ENCODE assay signal across 31 cellular contexts in the genomic region with DNA sequence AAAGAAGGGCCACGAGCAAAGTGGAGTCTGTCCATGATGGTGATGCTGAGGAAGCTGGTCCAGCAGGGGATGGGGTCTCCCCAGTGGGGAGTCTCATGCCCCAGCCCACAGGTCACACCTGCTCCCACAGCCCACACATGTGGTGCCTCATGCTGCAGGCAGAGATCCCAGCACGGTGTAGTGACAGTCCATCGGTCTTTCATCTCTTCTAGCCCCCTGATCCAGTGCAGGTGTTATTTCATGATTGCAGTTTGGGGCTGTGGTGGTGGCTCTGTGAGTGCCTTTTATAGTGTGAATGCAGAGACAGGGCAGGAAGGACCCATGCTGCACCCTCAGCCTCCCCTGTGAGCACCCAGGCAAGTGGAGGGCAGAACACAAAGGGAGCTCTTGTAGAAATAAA. TPM values are rescaled to one million over a fixed set of nuclear protein-coding genes. Genes with fewer than 3 reads are reported as not detected.
DNase-seq lines count a peak whose midpoint lies in the region; ATAC-seq and TF ChIP-seq lines count a peak whose summit lies in the region.
"Had no signal": no experiment of that assay in that cellular context is flagged by ENCODE, and none has a peak within 500 bp of the region (broad histone marks: within the 10 kb centered on the region; RNA-seq: fewer than 3 reads in every experiment).

No MANE protein-coding gene starts in this region.

- no peak overlapping the region for H4K8ac ChIP-seq in neuronal stem cell (ENCODE audit: low read depth, low read length)

- H3K18ac ChIP-seq in neuronal stem cell (ENCODE audit: low read length), result no peak overlapping the region

- peak overlapping the region; percentile 43 for H3K14ac ChIP-seq in neuronal stem cell (ENCODE audit: low read length)

- intact Hi-C loops in activated T-helper 2 cell treated with anti-CD3 and anti-CD28 coated beads, Interferon-gamma antibody, Interleukin-2, Interleukin-4, amounts not matched to agents 10 μg/mL and 5 μg/mL and 100 μg/mL, durations not matched to agents 14 hours and 24 hours and 36 hours (cut with micrococcal nuclease), result no loop called here

- no peak overlapping the region for H2BK5ac ChIP-seq in neuronal stem cell (ENCODE audit: low read length)

- no peak overlapping the region for H2BK15ac ChIP-seq in neuronal stem cell (ENCODE audit: low read length)

- H3K4me2 ChIP-seq in DND-41 (ENCODE audit: insufficient read depth, low read length) (no peak overlapping the region), neuronal stem cell (ENCODE audit: insufficient read depth, low read length, poor library complexity, severe bottlenecking) (no peak overlapping the region)

- H2AK5ac ChIP-seq in neuronal stem cell (ENCODE audit: low read depth, low read length), result no peak overlapping the region

- no peaks in the 10 kb centered on the region for H4K20me1 ChIP-seq in DND-41 (ENCODE audit: insufficient read depth, low read length)

- peaks cover 43% of the 10 kb centered on the region for H3K4me1 ChIP-seq in DND-41 (ENCODE audit: insufficient read depth, low read length)
- H3K4me1 ChIP-seq in neuronal stem cell (ENCODE audit: control insufficient read depth in 2 of 2, insufficient read depth in 1 of 2, low read depth in 1 of 2, low read length in 2 of 2), result peaks cover 0 to 1% of the 10 kb centered on the region in 2 donors
- H3K4me1 ChIP-seq: colonic mucosa, prostate gland, sigmoid colon had no signal

- H3K23ac ChIP-seq in neuronal stem cell (ENCODE audit: low read depth, low read length, poor library complexity), result no peak overlapping the region

- no peak overlapping the region for H3K4ac ChIP-seq in neuronal stem cell (ENCODE audit: low read length)

- no peak for ATAC-seq in activated CD8-positive, alpha-beta memory T cell treated with anti-CD3 and anti-CD28 coated beads, Interleukin-2, amount 10 ng/mL, durations not matched to agents 7 days and 5 days
- peak; percentile 70 for ATAC-seq in DND-41 (ENCODE audit: insufficient read depth, low read depth)
- no peak for ATAC-seq in GM18861 (IDR thresholded peaks at IDR 0.05; ENCODE audit: unreplicated experiment)
- ATAC-seq: K562, left lobe of liver, PC-3 had no signal

- no peak overlapping the region for H2BK12ac ChIP-seq in neuronal stem cell (ENCODE audit: low read length)

- no peak overlapping the region for H2AFZ ChIP-seq in DND-41 (ENCODE audit: low read depth, low read length)
- H2AFZ ChIP-seq in neuronal stem cell (ENCODE audit: low read length), result no peak overlapping the region

- no peaks in the 10 kb centered on the region for H3K27me3 ChIP-seq in DND-41 (ENCODE audit: insufficient read depth, low read length, poor library complexity)
- no peaks in the 10 kb centered on the region for H3K27me3 ChIP-seq in neuronal stem cell (ENCODE audit: control insufficient read depth in 3 of 3, insufficient read depth in 3 of 3, low read depth in 1 of 3, low read length in 3 of 3)
- H3K27me3 ChIP-seq: cardiac muscle cell, colonic mucosa, neutrophil, transverse colon had no signal

- peaks cover 29% of the 10 kb centered on the region for H3K36me3 Mint-ChIP-seq in activated CD8-positive, alpha-beta memory T cell treated with anti-CD3 and anti-CD28 coated beads, Interleukin-2, amount 10 ng/mL, durations not matched to agents 7 days and 5 days
- peaks cover 61% of the 10 kb centered on the region for H3K36me3 Mint-ChIP-seq in activated T-helper 2 cell treated with anti-CD3 and anti-CD28 coated beads, Interferon-gamma antibody, Interleukin-2, Interleukin-4, amounts not matched to agents 10 μg/mL and 5 μg/mL and 100 μg/mL, durations not matched to agents 14 hours and 24 hours and 36 hours (ENCODE audit: low read depth)

- H3K36me3 ChIP-seq in DND-41 (ENCODE audit: insufficient read depth, low read length), result peaks cover 44% of the 10 kb centered on the region
- no peaks in the 10 kb centered on the region for H3K36me3 ChIP-seq in neuronal stem cell (replicated peaks in 1 of 2; ENCODE audit: control insufficient read depth in 2 of 2, insufficient read depth in 2 of 2, low read length in 2 of 2)
- H3K36me3 ChIP-seq: cardiac muscle cell, colonic mucosa, MG63, neutrophil, prostate gland, sigmoid colon, transverse colon had no signal

- TF ChIP-seq CTCF in DND-41 (IDR thresholded peaks at IDR 0.05; ENCODE audit: borderline replicate concordance, extremely low read depth, low read length, poor library complexity, severe bottlenecking), result no peak

- no peak overlapping the region for H3K4me3 Mint-ChIP-seq in activated CD8-positive, alpha-beta memory T cell treated with anti-CD3 and anti-CD28 coated beads, Interleukin-2, amount 10 ng/mL, durations not matched to agents 7 days and 5 days
- no peak overlapping the region for H3K4me3 Mint-ChIP-seq in activated T-helper 2 cell treated with anti-CD3 and anti-CD28 coated beads, Interferon-gamma antibody, Interleukin-2, Interleukin-4, amounts not matched to agents 10 μg/mL and 5 μg/mL and 100 μg/mL, durations not matched to agents 14 hours and 24 hours and 36 hours (ENCODE audit: low read depth)
- H3K4me3 Mint-ChIP-seq: immature natural killer cell had no signal

- CTCF ChIA-PET in activated CD8-positive, alpha-beta memory T cell treated with anti-CD3 and anti-CD28 coated beads, Interleukin-2, amount 10 ng/mL, durations not matched to agents 7 days and 5 days (lab: Charles Lee), result interaction anchor here (0.7 to 2.1 kb wide), 6 partner anchors 26 to 210 kb away, joined by 3 to 6 read pairs (median 4); no protein-coding TSS in a partner anchor

- H3K27ac Mint-ChIP-seq in activated CD8-positive, alpha-beta memory T cell treated with anti-CD3 and anti-CD28 coated beads, Interleukin-2, amount 10 ng/mL, durations not matched to agents 7 days and 5 days, result peak overlapping the region; percentile 41
- peak overlapping the region; percentile 87 for H3K27ac Mint-ChIP-seq in activated T-helper 2 cell treated with anti-CD3 and anti-CD28 coated beads, Interferon-gamma antibody, Interleukin-2, Interleukin-4, amounts not matched to agents 10 μg/mL and 5 μg/mL and 100 μg/mL, durations not matched to agents 14 hours and 24 hours and 36 hours
- H3K27ac Mint-ChIP-seq: immature natural killer cell had no signal

- no peak for DNase-seq in activated CD8-positive, alpha-beta memory T cell treated with anti-CD3 and anti-CD28 coated beads, Interleukin-2, amount 10 ng/mL, durations not matched to agents 7 days and 5 days
- no peak for DNase-seq in activated CD8-positive, alpha-beta memory T cell treated with anti-CD3 and anti-CD28 coated beads for 24 hours
- DNase-seq in DND-41, result peak; percentile 71
- no peak for DNase-seq in activated T-helper 2 cell treated with anti-CD3 and anti-CD28 coated beads, Interferon-gamma antibody, Interleukin-2, Interleukin-4, amounts not matched to agents 10 μg/mL and 5 μg/mL and 100 μg/mL, durations not matched to agents 14 hours and 24 hours and 36 hours (ENCODE audit: low spot score)
- DNase-seq in neuronal stem cell (ENCODE audit: low spot score), result no peak
- no peak for DNase-seq in Kasumi-1 (lab: John Stamatoyannopoulos, UW)
- DNase-seq in NCI-H748 treated with DMSO at 0.1 percent for 48 hours (lab: John Stamatoyannopoulos, UW), result no peak
- DNase-seq: activated CD4-positive, CD25-positive, alpha-beta regulatory T cell; activated naive CD4-positive, alpha-beta T cell treated with anti-CD3 and anti-CD28 coated beads, Interleukin-2, amount 50 U/mL, for 16 hours; anterior cingulate cortex; colonic mucosa; effector CD8-positive, alpha-beta T cell; GOT3; immature natural killer cell; mesenchymal stem cell; MG63; NCI-H1105; NCI-H1930; NCI-H524 treated with DMSO at 0.1 percent for 48 hours; PC-3; sigmoid colon; stimulated activated CD4-positive, alpha-beta T cell treated with anti-CD3 and anti-CD28 coated beads, Interleukin-4, amount 100 ng/mL, for 1 hour; T-helper 1 cell; transverse colon had no signal

- H3K9me3 ChIP-seq in DND-41 (ENCODE audit: insufficient read depth, low read length, severe bottlenecking) (no peaks in the 10 kb centered on the region), neuronal stem cell (replicated peaks in 1 of 2; ENCODE audit: control insufficient read depth in 2 of 2, insufficient read depth in 1 of 2, low read depth in 1 of 2, low read length in 2 of 2) (peaks cover 0 to 2% of the 10 kb centered on the region in 2 donors)
- H3K9me3 ChIP-seq: colonic mucosa, MG63, neutrophil, prostate gland, sigmoid colon, transverse colon had no signal

- H3K4me3 ChIP-seq in DND-41 (ENCODE audit: low read depth in 1 of 2, low read length in 2 of 2), result no peak overlapping the region
- H3K4me3 ChIP-seq in neuronal stem cell (ENCODE audit: low read length in 2 of 2), result no peak overlapping the region
- H3K4me3 ChIP-seq: cardiac muscle cell, colonic mucosa, K562, MG63, prostate gland, sigmoid colon, transverse colon had no signal

- H4K91ac ChIP-seq in neuronal stem cell (ENCODE audit: low read depth, low read length, poor library complexity), result no peak overlapping the region

- no peaks in the 10 kb centered on the region for H3K79me1 ChIP-seq in neuronal stem cell (ENCODE audit: low read depth, low read length)

- no peak overlapping the region; the same call in 1 of the 2 replicates for H3K9ac ChIP-seq in DND-41 (ENCODE audit: low read depth, low read length)
- no peak overlapping the region for H3K9ac ChIP-seq in neuronal stem cell (ENCODE audit: low read depth, low read length, poor library complexity)

- no CpG with 5 or more reads among the region's 3 CpGs for WGBS in neuronal stem cell (ENCODE audit: extremely low coverage in 2 of 2, insufficient read length in 2 of 2, insufficient replicate concordance in 1 of 2), 2 donors

- H2BK120ac ChIP-seq in neuronal stem cell (ENCODE audit: low read depth, low read length), result no peak overlapping the region

- H3K4me1 Mint-ChIP-seq in activated CD8-positive, alpha-beta memory T cell treated with anti-CD3 and anti-CD28 coated beads, Interleukin-2, amount 10 ng/mL, durations not matched to agents 7 days and 5 days, result peaks cover 50% of the 10 kb centered on the region
- peaks cover 53% of the 10 kb centered on the region for H3K4me1 Mint-ChIP-seq in activated T-helper 2 cell treated with anti-CD3 and anti-CD28 coated beads, Interferon-gamma antibody, Interleukin-2, Interleukin-4, amounts not matched to agents 10 μg/mL and 5 μg/mL and 100 μg/mL, durations not matched to agents 14 hours and 24 hours and 36 hours (ENCODE audit: low read depth)

- no peaks in the 10 kb centered on the region for H3K27me3 Mint-ChIP-seq in activated CD8-positive, alpha-beta memory T cell treated with anti-CD3 and anti-CD28 coated beads, Interleukin-2, amount 10 ng/mL, durations not matched to agents 7 days and 5 days
- no peaks in the 10 kb centered on the region for H3K27me3 Mint-ChIP-seq in activated T-helper 2 cell treated with anti-CD3 and anti-CD28 coated beads, Interferon-gamma antibody, Interleukin-2, Interleukin-4, amounts not matched to agents 10 μg/mL and 5 μg/mL and 100 μg/mL, durations not matched to agents 14 hours and 24 hours and 36 hours (ENCODE audit: low read depth)

- no peaks in the 10 kb centered on the region for H3K79me2 ChIP-seq in DND-41 (ENCODE audit: insufficient read depth, low read length)

- H3K9me3 Mint-ChIP-seq in activated CD8-positive, alpha-beta memory T cell treated with anti-CD3 and anti-CD28 coated beads, Interleukin-2, amount 10 ng/mL, durations not matched to agents 7 days and 5 days (ENCODE audit: low read depth), result no peaks in the 10 kb centered on the region
- H3K9me3 Mint-ChIP-seq in activated T-helper 2 cell treated with anti-CD3 and anti-CD28 coated beads, Interferon-gamma antibody, Interleukin-2, Interleukin-4, amounts not matched to agents 10 μg/mL and 5 μg/mL and 100 μg/mL, durations not matched to agents 14 hours and 24 hours and 36 hours, result no peaks in the 10 kb centered on the region
- H3K9me3 Mint-ChIP-seq: immature natural killer cell had no signal

- H3K27ac ChIP-seq in DND-41 (ENCODE audit: low read length) (peak overlapping the region; percentile 76), neuronal stem cell (replicated peaks; ENCODE audit: low read length) (no peak overlapping the region)
- H3K27ac ChIP-seq: cardiac muscle cell, colonic mucosa, neutrophil, prostate gland, sigmoid colon, transverse colon had no signal

RNA-seq across cellular contexts. Expression of a gene that starts 45.0 kb away (rescaled TPM):
- 10 to 100 TPM; 75.3 to 89.5 TPM for total RNA-seq in activated CD8-positive, alpha-beta memory T cell treated with anti-CD3 and anti-CD28 coated beads, Interleukin-2, amount 10 ng/mL, durations not matched to agents 7 days and 5 days
- 86.0 and 87.4 TPM in 2 replicates for total RNA-seq in activated T-helper 2 cell treated with anti-CD3 and anti-CD28 coated beads, Interferon-gamma antibody, Interleukin-2, Interleukin-4, amounts not matched to agents 10 μg/mL and 5 μg/mL and 100 μg/mL, durations not matched to agents 14 hours and 24 hours and 36 hours
- not detected for polyA plus RNA-seq in neuronal stem cell (2013, experiment 1 of 2)
- polyA plus RNA-seq in neuronal stem cell (2013, experiment 2 of 2), result not detected
- total RNA-seq: cardiac muscle cell, HT-29, sigmoid colon had no signal
- polyA plus RNA-seq: cardiac muscle cell had no signal

RNA-seq across cellular contexts. Expression of a gene that starts 47.3 kb away (rescaled TPM):
- not detected for total RNA-seq in activated CD8-positive, alpha-beta memory T cell treated with anti-CD3 and anti-CD28 coated beads, Interleukin-2, amount 10 ng/mL, durations not matched to agents 7 days and 5 days
- not detected in 2 replicates for total RNA-seq in activated T-helper 2 cell treated with anti-CD3 and anti-CD28 coated beads, Interferon-gamma antibody, Interleukin-2, Interleukin-4, amounts not matched to agents 10 μg/mL and 5 μg/mL and 100 μg/mL, durations not matched to agents 14 hours and 24 hours and 36 hours
- polyA plus RNA-seq in neuronal stem cell (2013, experiment 1 of 2), result 0.82 TPM
- 0.89 TPM for polyA plus RNA-seq in neuronal stem cell (2013, experiment 2 of 2)
- total RNA-seq: K562 had no signal

RNA-seq across cellular contexts. Expression of a gene that starts 52.8 kb away (rescaled TPM):
- 10 to 100 TPM; 22.3 to 27.4 TPM for total RNA-seq in activated CD8-positive, alpha-beta memory T cell treated with anti-CD3 and anti-CD28 coated beads, Interleukin-2, amount 10 ng/mL, durations not matched to agents 7 days and 5 days
- total RNA-seq in activated T-helper 2 cell treated with anti-CD3 and anti-CD28 coated beads, Interferon-gamma antibody, Interleukin-2, Interleukin-4, amounts not matched to agents 10 μg/mL and 5 μg/mL and 100 μg/mL, durations not matched to agents 14 hours and 24 hours and 36 hours, result 81.0 and 88.1 TPM in 2 replicates
- polyA plus RNA-seq in neuronal stem cell (2013, experiment 1 of 2), result not detected
- not detected for polyA plus RNA-seq in neuronal stem cell (2013, experiment 2 of 2)
- total RNA-seq: cardiac muscle cell, K562, PC-3 had no signal
- polyA plus RNA-seq: cardiac muscle cell had no signal
